1 cellular context compared by ENCODE assay signal in genomic region chr11:108543316-108543955, GRCh38.
TF ChIP-seq lines count a peak whose summit lies in the region.

No MANE protein-coding gene starts in this region.

TF ChIP-seq in GM23338, 12 proteins besides CTCF, POLR2A, EP300 and RAD21 (continued from another document):
- TF ChIP-seq ZNF462 (CRISPR knock-in tag; IDR thresholded peaks at IDR 0.05), result no peak
- TF ChIP-seq REST (IDR thresholded peaks at IDR 0.05; ENCODE audit: unreplicated experiment), result no peak
- no peak for TF ChIP-seq JUNB (IDR thresholded peaks at IDR 0.05; ENCODE audit: unreplicated experiment)
- TF ChIP-seq CREB1 (CRISPR knock-in tag; IDR thresholded peaks at IDR 0.05; ENCODE audit: low read depth), result no peak
- no peak for TF ChIP-seq ZNF331 (CRISPR knock-in tag; IDR thresholded peaks at IDR 0.05; ENCODE audit: low read depth)
- no peak for TF ChIP-seq ZNF114 (CRISPR knock-in tag; IDR thresholded peaks at IDR 0.05)
- no peak for TF ChIP-seq POLR2AphosphoS5 (IDR thresholded peaks at IDR 0.05; ENCODE audit: low read depth)
- no peak for TF ChIP-seq EZH2phosphoT487 (IDR thresholded peaks at IDR 0.05; ENCODE audit: unreplicated experiment)
- TF ChIP-seq NANOG (IDR thresholded peaks at IDR 0.05; ENCODE audit: borderline replicate concordance), result no peak
- TF ChIP-seq EZH2 (IDR thresholded peaks at IDR 0.05; ENCODE audit: low read depth, unreplicated experiment), result no peak
- no peak for TF ChIP-seq ETS1 (IDR thresholded peaks at IDR 0.05)
